ENCODE assay signal across 11 cellular contexts in the genomic region with DNA sequence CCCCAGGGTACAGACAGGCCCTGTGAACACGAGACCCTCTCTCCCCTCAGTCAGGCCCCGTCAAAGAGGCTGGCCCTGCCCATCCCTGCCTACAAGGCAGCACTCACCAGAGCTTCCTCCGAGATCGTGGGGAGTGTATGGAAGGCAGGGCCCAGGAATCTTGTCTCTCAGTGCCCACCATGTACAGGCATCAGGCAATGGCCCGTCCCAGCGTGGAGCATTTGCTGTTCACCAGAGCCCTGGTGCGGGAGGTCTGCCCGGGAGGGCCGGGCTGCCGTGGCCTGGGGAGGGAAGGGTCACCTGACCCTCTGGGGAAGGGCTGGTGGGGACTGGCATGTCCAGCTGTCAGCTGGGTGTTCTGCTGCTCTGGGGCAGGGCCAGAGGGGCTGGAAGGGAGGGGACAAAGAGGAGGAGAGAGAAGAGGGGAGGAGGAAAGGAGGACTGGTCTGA. TPM values are rescaled to one million over a fixed set of nuclear protein-coding genes. Genes with fewer than 3 reads are reported as not detected.
DNase-seq lines count a peak whose midpoint lies in the region; ATAC-seq and TF ChIP-seq lines count a peak whose summit lies in the region.
"Had no signal": no experiment of that assay in that cellular context is flagged by ENCODE, and none has a peak within 500 bp of the region (broad histone marks: within the 10 kb centered on the region; RNA-seq: fewer than 3 reads in every experiment).

A gene with protein sequence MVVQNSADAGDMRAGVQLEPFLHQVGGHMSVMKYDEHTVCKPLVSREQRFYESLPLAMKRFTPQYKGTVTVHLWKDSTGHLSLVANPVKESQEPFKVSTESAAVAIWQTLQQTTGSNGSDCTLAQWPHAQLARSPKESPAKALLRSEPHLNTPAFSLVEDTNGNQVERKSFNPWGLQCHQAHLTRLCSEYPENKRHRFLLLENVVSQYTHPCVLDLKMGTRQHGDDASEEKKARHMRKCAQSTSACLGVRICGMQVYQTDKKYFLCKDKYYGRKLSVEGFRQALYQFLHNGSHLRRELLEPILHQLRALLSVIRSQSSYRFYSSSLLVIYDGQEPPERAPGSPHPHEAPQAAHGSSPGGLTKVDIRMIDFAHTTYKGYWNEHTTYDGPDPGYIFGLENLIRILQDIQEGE (minus strand): TSS at position 255 of the 450 bp plus-strand sequence. CDS start 11,429 bp downstream, outside the sequence.

- H3K4me1 ChIP-seq in Peyer's patch (peaks cover 0 to 21% (median under 1%) of the 10 kb centered on the region in 4 donors), esophagus (ENCODE audit: control insufficient read depth in 2 of 2, insufficient read depth in 2 of 2, low read length in 1 of 2) (peaks cover 0 to 9% of the 10 kb centered on the region in 2 donors), mesodermal cell (ENCODE audit: control insufficient read depth, insufficient read depth, low read length, poor library complexity, severe bottlenecking) (peaks cover 42% of the 10 kb centered on the region)

- peak within 1 kb of the TSS; percentile 12 to 38 (median 22) for H3K4me3 ChIP-seq in Peyer's patch
- peak within 1 kb of the TSS in 1 of 2 donors; percentile 17 for H3K4me3 ChIP-seq in esophagus (ENCODE audit: low read depth in 1 of 2, low read length in 2 of 2)
- peak within 1 kb of the TSS; percentile 36 for H3K4me3 ChIP-seq in mesodermal cell (ENCODE audit: extremely low read depth, insufficient read depth, low read length, poor library complexity, severe bottlenecking)

- 55 to 73% methylated on average over 10 of the region's 10 CpGs for WGBS in esophagus, 2 donors
- WGBS in mesodermal cell (ENCODE audit: insufficient coverage in 2 of 2), 2 experiments = 44 to 50% methylated on average over 4 to 5 of the region's 10 CpGs

- peak within 1 kb of the TSS; percentile 38 to 82 (median 70) for H3K27ac ChIP-seq in Peyer's patch
- peak within 1 kb of the TSS; percentile 43 to 57 for H3K27ac ChIP-seq in esophagus (ENCODE audit: low read depth in 2 of 2, low read length in 1 of 2)
- H3K27ac ChIP-seq in mesodermal cell (ENCODE audit: low read depth, low read length, severe bottlenecking) = peak within 1 kb of the TSS; percentile 77

- no peak for DNase-seq in Peyer's patch
- DNase-seq in superior temporal gyrus (ENCODE audit: extremely low spot score) = peak; percentile 90
- no peak for DNase-seq in NCI-H2171 (lab: John Stamatoyannopoulos, UW)
- DNase-seq: central memory CD4-positive, alpha-beta T cell; GF-D8 had no signal

- H3K9me3 ChIP-seq in Peyer's patch = no peaks in the 10 kb centered on the region
- H3K9me3 ChIP-seq in esophagus (ENCODE audit: control insufficient read depth in 2 of 2, insufficient read depth in 1 of 2, low read depth in 1 of 2, low read length in 1 of 2) = no peaks in the 10 kb centered on the region
- no peaks in the 10 kb centered on the region for H3K9me3 ChIP-seq in mesodermal cell (ENCODE audit: control insufficient read depth, low read length)

- TF ChIP-seq CTCF in Peyer's patch (IDR thresholded peaks at IDR 0.05) = no peak

- H3K36me3 ChIP-seq in Peyer's patch (no peaks in the 10 kb centered on the region), esophagus (ENCODE audit: control insufficient read depth in 2 of 2, insufficient read depth in 2 of 2, low read length in 1 of 2) (no peaks in the 10 kb centered on the region), mesodermal cell (ENCODE audit: control insufficient read depth, insufficient read depth, low read length) (peaks cover 2% of the 10 kb centered on the region)

- ATAC-seq in GM21717 (IDR thresholded peaks at IDR 0.05; ENCODE audit: unreplicated experiment) = no peak
- ATAC-seq in HG02571 (IDR thresholded peaks at IDR 0.05; ENCODE audit: unreplicated experiment) = no peak
- no peak for ATAC-seq in HG02798 (IDR thresholded peaks at IDR 0.05; ENCODE audit: poor library complexity, unreplicated experiment)

- TF ChIP-seq POLR2A in Peyer's patch (IDR thresholded peaks at IDR 0.05) = no peak

- H3K27me3 ChIP-seq in Peyer's patch = no peaks in the 10 kb centered on the region
- no peaks in the 10 kb centered on the region for H3K27me3 ChIP-seq in esophagus (ENCODE audit: control insufficient read depth in 1 of 2, insufficient read depth in 2 of 2, low read length in 2 of 2)

RNA-seq across cellular contexts. Expression of the gene that starts here (rescaled TPM):
- total RNA-seq in Peyer's patch = 1 to 10 TPM in 3 of 4 donors, under 1 TPM in 1; 0.88 to 5.8 (median 1.6) TPM
- under 1 TPM; 0.65 to 0.96 TPM for polyA plus RNA-seq in esophagus
- polyA plus RNA-seq in mesodermal cell (2013, experiment 1 of 2) = 6.5 TPM
- polyA plus RNA-seq in mesodermal cell (2013, experiment 2 of 2) = 6.4 TPM
- total RNA-seq: NCI-H460 had no signal
